14 cellular contexts compared by ENCODE assay signal in genomic region chr6:5679696-5680494, GRCh38.
DNase-seq lines count a peak whose midpoint lies in the region; ATAC-seq and TF ChIP-seq lines count a peak whose summit lies in the region.
"Had no signal": no experiment of that assay in that cellular context is flagged by ENCODE, and none has a peak within 500 bp of the region (broad histone marks: within the 10 kb centered on the region; RNA-seq: fewer than 3 reads in every experiment).

No MANE protein-coding gene starts in this region.

- no peak overlapping the region for H3K4me3 ChIP-seq in right lobe of liver

- 73% methylated on average over 8 of the region's 9 CpGs for WGBS in right lobe of liver (ENCODE audit: insufficient coverage, low coverage, low lambda C conversion rate, missing lambda C conversion rate)

- H3K4me3 Mint-ChIP-seq in activated CD8-positive, alpha-beta memory T cell treated with anti-CD3 and anti-CD28 coated beads, Interleukin-2, amount 10 ng/mL, durations not matched to agents 7 days and 5 days = no peak overlapping the region
- H3K4me3 Mint-ChIP-seq: activated CD4-positive, alpha-beta T cell treated with anti-CD3 and anti-CD28 coated beads, Interleukin-2, amount 10 ng/mL, durations not matched to agents 24 days and 14 days; endodermal cell; T-helper 1 cell treated with Interleukin-12 subunit alpha and Interleukin-12 subunit beta and Interleukin-4 antibody, amounts not matched to agents 30 μg/mL and 1 μg/mL, for 36 hours had no signal

- H3K27me3 Mint-ChIP-seq in activated CD8-positive, alpha-beta memory T cell treated with anti-CD3 and anti-CD28 coated beads, Interleukin-2, amount 10 ng/mL, durations not matched to agents 7 days and 5 days = no peaks in the 10 kb centered on the region
- H3K27me3 Mint-ChIP-seq: activated CD4-positive, alpha-beta T cell treated with anti-CD3 and anti-CD28 coated beads, Interleukin-2, amount 10 ng/mL, durations not matched to agents 24 days and 14 days had no signal

- no peaks in the 10 kb centered on the region for H3K27me3 ChIP-seq in right lobe of liver

- no peak overlapping the region for H3K27ac ChIP-seq in right lobe of liver

- intact Hi-C loops in right lobe of liver (cut with DNase I) = no loop called here

- no peak overlapping the region for H3K27ac Mint-ChIP-seq in activated CD8-positive, alpha-beta memory T cell treated with anti-CD3 and anti-CD28 coated beads, Interleukin-2, amount 10 ng/mL, durations not matched to agents 7 days and 5 days
- H3K27ac Mint-ChIP-seq: activated CD4-positive, alpha-beta T cell treated with anti-CD3 and anti-CD28 coated beads, Interleukin-2, amount 10 ng/mL, durations not matched to agents 24 days and 14 days; endodermal cell; T-helper 1 cell treated with Interleukin-12 subunit alpha and Interleukin-12 subunit beta and Interleukin-4 antibody, amounts not matched to agents 30 μg/mL and 1 μg/mL, for 36 hours had no signal

- CTCF ChIA-PET in activated CD8-positive, alpha-beta memory T cell treated with anti-CD3 and anti-CD28 coated beads, Interleukin-2, amount 10 ng/mL, durations not matched to agents 7 days and 5 days (lab: Charles Lee) = no interaction called here

- ATAC-seq in GM19463 (IDR thresholded peaks at IDR 0.05; ENCODE audit: unreplicated experiment) (peak; percentile 71), GM19455 (IDR thresholded peaks at IDR 0.05; ENCODE audit: unreplicated experiment) (no peak), right lobe of liver (no peak)
- ATAC-seq in activated CD8-positive, alpha-beta memory T cell treated with anti-CD3 and anti-CD28 coated beads, Interleukin-2, amount 10 ng/mL, durations not matched to agents 7 days and 5 days = no peak

- no peaks in the 10 kb centered on the region for H3K4me1 Mint-ChIP-seq in activated CD8-positive, alpha-beta memory T cell treated with anti-CD3 and anti-CD28 coated beads, Interleukin-2, amount 10 ng/mL, durations not matched to agents 7 days and 5 days
- H3K4me1 Mint-ChIP-seq: endodermal cell had no signal

- no peaks in the 10 kb centered on the region for H3K36me3 ChIP-seq in right lobe of liver

- no peaks in the 10 kb centered on the region for H3K9me3 ChIP-seq in right lobe of liver

- peaks cover 6% of the 10 kb centered on the region for H3K36me3 Mint-ChIP-seq in activated CD8-positive, alpha-beta memory T cell treated with anti-CD3 and anti-CD28 coated beads, Interleukin-2, amount 10 ng/mL, durations not matched to agents 7 days and 5 days

- TF ChIP-seq CTCF in right lobe of liver (IDR thresholded peaks at IDR 0.05) = no peak

- no peak for TF ChIP-seq POLR2A in right lobe of liver (IDR thresholded peaks at IDR 0.05)

- H3K9me3 Mint-ChIP-seq in activated CD8-positive, alpha-beta memory T cell treated with anti-CD3 and anti-CD28 coated beads, Interleukin-2, amount 10 ng/mL, durations not matched to agents 7 days and 5 days (ENCODE audit: low read depth) = no peaks in the 10 kb centered on the region
- H3K9me3 Mint-ChIP-seq: activated CD4-positive, alpha-beta T cell treated with anti-CD3 and anti-CD28 coated beads, Interleukin-2, amount 10 ng/mL, durations not matched to agents 24 days and 14 days had no signal

- peak; percentile 65 for DNase-seq in COLO668 (lab: John Stamatoyannopoulos, UW; ENCODE audit: unreplicated experiment)
- peak; percentile 30 for DNase-seq in NAMALWA (ENCODE audit: low spot score)
- DNase-seq in kidney tubule cell (ENCODE audit: low spot score) = peak; percentile 56
- no peak for DNase-seq in AML-193 (lab: John Stamatoyannopoulos, UW)
- DNase-seq in activated CD8-positive, alpha-beta memory T cell treated with anti-CD3 and anti-CD28 coated beads, Interleukin-2, amount 10 ng/mL, durations not matched to agents 7 days and 5 days = no peak
- no peak for DNase-seq in right lobe of liver
- DNase-seq: activated CD4-positive, alpha-beta T cell treated with anti-CD3 and anti-CD28 coated beads, Interleukin-2, amount 10 ng/mL, durations not matched to agents 24 days and 14 days; activated effector memory CD4-positive, alpha-beta T cell treated with Interleukin-2 at 50 U/mL for 16 hours; endodermal cell; stimulated activated CD4-positive, alpha-beta T cell treated with anti-CD3 and anti-CD28 coated beads, Interleukin-4, amount 100 ng/mL, for 1 hour; stimulated activated naive CD4-positive, alpha-beta T cell treated with Interleukin-2 at 50 U/mL for 16 hours had no signal

- no peaks in the 10 kb centered on the region for H3K4me1 ChIP-seq in right lobe of liver

Comparison
In these comparisons a context has a peak if more than half of its experiments do, and no peak if none do; other contexts are left out.
1. DNase-seq: peak in COLO668 (single experiment), NAMALWA (single experiment) and kidney tubule cell (single experiment); none in AML-193 (0 of 2), activated CD8-positive, alpha-beta memory T cell treated with anti-CD3 and anti-CD28 coated beads, Interleukin-2, amount 10 ng/mL, durations not matched to agents 7 days and 5 days (single experiment) and right lobe of liver (0 of 3).